ENCODE assay signal across 14 cellular contexts in the genomic region with DNA sequence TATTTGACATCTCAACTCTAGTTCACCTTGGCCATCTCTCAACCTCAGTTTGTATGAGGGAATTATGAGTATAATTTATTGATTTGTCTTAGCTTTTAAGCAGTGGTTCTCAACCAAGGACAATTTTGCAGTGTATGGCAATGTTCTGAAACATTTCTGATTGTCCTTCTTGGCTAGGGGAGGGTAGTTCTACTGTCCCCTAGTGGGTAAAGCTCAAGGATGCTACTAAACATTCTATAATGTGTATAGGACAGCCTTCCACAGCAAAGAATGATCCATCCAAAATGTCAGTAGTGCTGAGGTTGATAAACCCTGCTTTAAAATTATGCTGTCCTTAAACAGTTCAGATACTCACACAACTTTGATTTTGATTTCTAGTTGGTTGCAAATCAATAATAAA.
A peak's percentile ranks its signal among the peaks of the same experiment; 100 is the strongest.
DNase-seq lines count a peak whose midpoint lies in the region; ATAC-seq, FAIRE-seq and TF ChIP-seq lines count a peak whose summit lies in the region.
"Had no signal": no experiment of that assay in that cellular context is flagged by ENCODE, and none has a peak within 500 bp of the region (broad histone marks: within the 10 kb centered on the region; RNA-seq: fewer than 3 reads in every experiment).

No MANE protein-coding gene starts in this region.

- H3K9ac ChIP-seq in KMS-11 = no peak overlapping the region
- H3K9ac ChIP-seq in astrocyte (ENCODE audit: low read length) = no peak overlapping the region
- H3K9ac ChIP-seq in kidney (ENCODE audit: low read length in 2 of 2) = no peak overlapping the region

- peaks cover 3% of the 10 kb centered on the region for H3K9me3 Mint-ChIP-seq in astrocyte (ENCODE audit: unreplicated experiment)
- H3K9me3 Mint-ChIP-seq: natural killer cell had no signal

- H3K27me3 Mint-ChIP-seq in astrocyte (ENCODE audit: low read depth, unreplicated experiment) = no peaks in the 10 kb centered on the region
- H3K27me3 Mint-ChIP-seq: brain had no signal

- H3K4me2 ChIP-seq in KMS-11 (no peak overlapping the region), astrocyte (ENCODE audit: low read length) (no peak overlapping the region)

- no peak overlapping the region for H2AFZ ChIP-seq in KMS-11 (ENCODE audit: low read depth)
- no peak overlapping the region for H2AFZ ChIP-seq in astrocyte (ENCODE audit: low read depth, low read length)

- intact Hi-C loops in lower lobe of right lung (cut with DNase I) = no loop called here
- intact Hi-C loops in kidney (cut with DNase I) = no loop called here
- intact Hi-C loops in testis (cut with DNase I; ENCODE audit: low total_unique reads) = no loop called here

- no peak for TF ChIP-seq POLR2A in testis (IDR thresholded peaks at IDR 0.05)

- H3K27me3 ChIP-seq in KMS-11 (ENCODE audit: insufficient read depth, low read depth) (no peaks in the 10 kb centered on the region), astrocyte (ENCODE audit: insufficient read depth, low read length) (no peaks in the 10 kb centered on the region), lower lobe of right lung (ENCODE audit: low read depth) (no peaks in the 10 kb centered on the region), testis (no peaks in the 10 kb centered on the region)

- H3K4me3 Mint-ChIP-seq in astrocyte (ENCODE audit: unreplicated experiment) = no peak overlapping the region
- H3K4me3 Mint-ChIP-seq: brain, natural killer cell had no signal

- peak; percentile 19 for DNase-seq in EH (ENCODE audit: low read depth)
- DNase-seq in astrocyte (ENCODE audit: low read depth) = no peak
- DNase-seq in lower lobe of right lung = no peak
- no peak for DNase-seq in kidney
- no peak for DNase-seq in C1 segment of cervical spinal cord (lab: John Stamatoyannopoulos, UW)
- no peak for DNase-seq in NCI-H2107 treated with DMSO at 0.1 percent for 48 hours (lab: John Stamatoyannopoulos, UW; ENCODE audit: unreplicated experiment)
- no peak for DNase-seq in testis
- DNase-seq: hippocampal formation; natural killer cell; NCI-H1417 treated with DMSO at 0.1 percent for 48 hours; stimulated activated CD4-positive, alpha-beta T cell treated with anti-CD3 and anti-CD28 coated beads, Interleukin-2, amount 100 ng/mL, for 24 hours had no signal

- H3K9me3 ChIP-seq in astrocyte (ENCODE audit: insufficient read depth, low read depth, low read length) = no peaks in the 10 kb centered on the region
- no peaks in the 10 kb centered on the region for H3K9me3 ChIP-seq in lower lobe of right lung
- no peaks in the 10 kb centered on the region for H3K9me3 ChIP-seq in kidney (ENCODE audit: control insufficient read depth in 1 of 2, low read length in 2 of 2)
- no peaks in the 10 kb centered on the region for H3K9me3 ChIP-seq in testis

- H3K4me3 ChIP-seq in KMS-11 (IDR thresholded peaks at IDR 0.05; ENCODE audit: insufficient read depth, low read depth, low read length) = no peak overlapping the region
- H3K4me3 ChIP-seq in astrocyte (ENCODE audit: insufficient read depth, low read depth, low read length) = no peak overlapping the region
- H3K4me3 ChIP-seq in lower lobe of right lung = no peak overlapping the region
- H3K4me3 ChIP-seq in kidney (ENCODE audit: low read length in 2 of 2) = no peak overlapping the region
- no peak overlapping the region for H3K4me3 ChIP-seq in testis
- H3K4me3 ChIP-seq: SK-N-MC had no signal

- H3K36me3 Mint-ChIP-seq in astrocyte (ENCODE audit: low read depth, unreplicated experiment) = peaks cover 21% of the 10 kb centered on the region
- H3K36me3 Mint-ChIP-seq: natural killer cell had no signal

- H4K20me1 ChIP-seq in KMS-11 (ENCODE audit: insufficient read depth) (no peaks in the 10 kb centered on the region), astrocyte (ENCODE audit: insufficient read depth, low read length) (no peaks in the 10 kb centered on the region)

- H3K27ac ChIP-seq in KMS-11 = no peak overlapping the region
- H3K27ac ChIP-seq in astrocyte (ENCODE audit: low read depth, low read length) = no peak overlapping the region
- H3K27ac ChIP-seq in lower lobe of right lung = no peak overlapping the region
- H3K27ac ChIP-seq in kidney (ENCODE audit: low read depth in 2 of 2, low read length in 2 of 2) = no peak overlapping the region
- H3K27ac ChIP-seq in testis = no peak overlapping the region
- H3K27ac ChIP-seq: SK-N-MC had no signal

- no peak overlapping the region for H3K27ac Mint-ChIP-seq in astrocyte (ENCODE audit: unreplicated experiment)
- H3K27ac Mint-ChIP-seq: brain, natural killer cell had no signal

- H3K4me1 ChIP-seq in KMS-11 (ENCODE audit: low read depth, poor library complexity, severe bottlenecking) (no peaks in the 10 kb centered on the region), astrocyte (ENCODE audit: insufficient read depth, low read length) (peaks cover 10% of the 10 kb centered on the region), lower lobe of right lung (no peaks in the 10 kb centered on the region), kidney (ENCODE audit: control insufficient read depth in 1 of 2, insufficient read depth in 1 of 2, low read depth in 1 of 2, low read length in 2 of 2) (no peaks in the 10 kb centered on the region), testis (no peaks in the 10 kb centered on the region)

- H3K4me1 Mint-ChIP-seq in astrocyte (ENCODE audit: low read depth, unreplicated experiment) = peaks cover 10% of the 10 kb centered on the region
- H3K4me1 Mint-ChIP-seq: brain, natural killer cell had no signal

- H3K36me3 ChIP-seq in KMS-11 (ENCODE audit: insufficient read depth) = 0 out of 2 replicates have a peak, but pooled peaks cover 8% of the 10 kb centered on the region
- no peaks in the 10 kb centered on the region for H3K36me3 ChIP-seq in astrocyte (ENCODE audit: insufficient read depth, low read length)
- peaks cover 14% of the 10 kb centered on the region for H3K36me3 ChIP-seq in lower lobe of right lung
- peaks cover 0 to 4% of the 10 kb centered on the region in 2 donors for H3K36me3 ChIP-seq in kidney (ENCODE audit: control insufficient read depth in 1 of 2, insufficient read depth in 2 of 2, low read length in 2 of 2)
- no peaks in the 10 kb centered on the region for H3K36me3 ChIP-seq in testis (ENCODE audit: low read depth, missing control alignments)

- ATAC-seq in lower lobe of right lung = no peak
- ATAC-seq: natural killer cell had no signal

- no peak for FAIRE-seq in astrocyte (lab: Jason Lieb, UNC)
- no peak for FAIRE-seq in kidney (lab: Jason Lieb, UNC)

- TF ChIP-seq CTCF in KMS-11 (conservative IDR thresholded peaks at IDR 0.05; ENCODE audit: low read depth, low read length) (peak; percentile 43; the same call in 1 of the 2 replicates), astrocyte (IDR thresholded peaks at IDR 0.05; ENCODE audit: insufficient read depth, low read depth, low read length) (peak; percentile 6), lower lobe of right lung (IDR thresholded peaks at IDR 0.05) (peak; percentile 7), kidney (IDR thresholded peaks at IDR 0.05; ENCODE audit: borderline replicate concordance, extremely low read depth, insufficient read depth) (no peak), testis (IDR thresholded peaks at IDR 0.05) (no peak)

- H3K79me2 ChIP-seq in KMS-11 (ENCODE audit: insufficient read depth, low read depth) (no peaks in the 10 kb centered on the region), astrocyte (ENCODE audit: insufficient read depth, low read length) (no peaks in the 10 kb centered on the region)

Comparison
In these comparisons a context has a peak if more than half of its experiments do, and no peak if none do; other contexts are left out.
1. CTCF ChIP-seq: peak in KMS-11 (single experiment), astrocyte (single experiment) and lower lobe of right lung (single experiment); none in kidney (single experiment) and testis (0 of 3).